ENCODE assay signal across 7 cellular contexts in the genomic region with DNA sequence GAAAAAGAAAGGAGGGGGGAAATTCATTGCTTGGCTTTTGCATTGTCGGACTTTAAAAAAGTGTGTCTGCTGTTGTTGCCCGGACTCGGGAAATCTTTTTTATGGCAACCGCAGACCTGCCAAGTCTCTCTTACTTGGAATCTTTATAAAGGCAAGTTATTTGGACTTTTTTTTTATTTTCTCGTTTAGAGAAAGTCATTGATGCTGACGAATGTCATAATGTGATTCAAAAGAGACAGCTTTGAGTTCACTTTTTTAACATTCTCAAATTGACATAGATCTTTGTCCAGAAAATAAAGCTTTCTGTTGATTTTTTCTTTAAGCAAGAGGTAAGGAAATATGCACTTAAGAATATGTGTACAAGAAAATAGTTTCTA. TPM values are rescaled to one million over a fixed set of nuclear protein-coding genes. Genes with fewer than 3 reads are reported as not detected.
DNase-seq lines count a peak whose midpoint lies in the region; ATAC-seq and TF ChIP-seq lines count a peak whose summit lies in the region.

No MANE protein-coding gene starts in this region.

- no peak for ATAC-seq in HCT116
- no peak for ATAC-seq in activated naive CD8-positive, alpha-beta T cell treated with anti-CD3 and anti-CD28 coated beads, Interleukin-2, amount 50 U/mL, for 24 hours
- ATAC-seq in HG03039 (IDR thresholded peaks at IDR 0.05; ENCODE audit: unreplicated experiment), result no peak

- H3K4me1 Mint-ChIP-seq in activated naive CD8-positive, alpha-beta T cell treated with anti-CD3 and anti-CD28 coated beads, Interleukin-2, amount 50 U/mL, for 24 hours, result peaks cover 16% of the 10 kb centered on the region

- no peaks in the 10 kb centered on the region for H3K36me3 Mint-ChIP-seq in activated naive CD8-positive, alpha-beta T cell treated with anti-CD3 and anti-CD28 coated beads, Interleukin-2, amount 50 U/mL, for 24 hours (ENCODE audit: low read depth)

- intact Hi-C loops in HCT116 (cut with micrococcal nuclease), result loop anchor here (5.0 kb wide), 1 partner anchor 150 kb away; no protein-coding TSS in a partner anchor

- in situ Hi-C loops in HAP-1 (cut with MboI; ENCODE audit: low sequenced_read_pairs), result no loop called here

- H3K9ac ChIP-seq in HCT116 (ENCODE audit: low read length) (no peak overlapping the region), subcutaneous abdominal adipose tissue (ENCODE audit: low read length in 5 of 5) (peak overlapping the region in 4 of 5 donors; percentile 30 to 83 (median 59))

- H3K36me3 ChIP-seq in HCT116 (ENCODE audit: control insufficient read depth in 1 of 2, insufficient read depth in 2 of 2, low read length in 2 of 2) (no peaks in the 10 kb centered on the region), kidney epithelial cell (ENCODE audit: control insufficient read depth, insufficient read depth, low read length) (no peaks in the 10 kb centered on the region), subcutaneous abdominal adipose tissue (ENCODE audit: control insufficient read depth in 5 of 5, insufficient read depth in 5 of 5, low read length in 5 of 5) (no peaks in the 10 kb centered on the region), HAP-1 (replicated peaks) (no peaks in the 10 kb centered on the region)

- no TSS peak for BruUV-seq in HCT116 (replicated peaks; lab: Mats Ljungman, UMichigan)

- RAD21 ChIA-PET in HCT116 (lab: Charles Lee; ENCODE audit: low non-redundant PET in 1 of 2, low total read pairs in 2 of 2, uncharacterized antibody in 2 of 2, unreplicated experiment in 2 of 2), result no interaction called here

- no peak; a peak in 1 of 6 replicates for TF ChIP-seq CTCF in HCT116 (IDR thresholded peaks at IDR 0.05 in 2 of 3, conservative IDR thresholded peaks at IDR 0.05 in 1 of 3; ENCODE audit: borderline replicate concordance in 1 of 3, insufficient read depth in 1 of 3, low read depth in 2 of 3, low read length in 2 of 3)
- no peak for TF ChIP-seq CTCF in kidney epithelial cell (IDR thresholded peaks at IDR 0.05; ENCODE audit: insufficient read depth, low read length, poor library complexity, severe bottlenecking)

- H3K9me2 ChIP-seq in HCT116 (ENCODE audit: insufficient read depth), result no peaks in the 10 kb centered on the region

- H3K9me3 ChIP-seq in HCT116 (ENCODE audit: control insufficient read depth in 1 of 2, insufficient read depth in 1 of 2, low read depth in 1 of 2, low read length in 2 of 2), result no peaks in the 10 kb centered on the region
- H3K9me3 ChIP-seq in subcutaneous abdominal adipose tissue (ENCODE audit: control insufficient read depth in 5 of 5, low read length in 5 of 5), result no peaks in the 10 kb centered on the region
- H3K9me3 ChIP-seq in HAP-1, result no peaks in the 10 kb centered on the region

- peak overlapping the region; percentile 40 for H3K4me2 ChIP-seq in HCT116 (ENCODE audit: low read length)

- peaks cover 30% of the 10 kb centered on the region for H3K27me3 ChIP-seq in HCT116 (ENCODE audit: insufficient read depth, low read length)
- H3K27me3 ChIP-seq in kidney epithelial cell (ENCODE audit: control insufficient read depth, insufficient read depth, low read length), result peaks cover 4% of the 10 kb centered on the region
- H3K27me3 ChIP-seq in subcutaneous abdominal adipose tissue (ENCODE audit: control insufficient read depth in 5 of 5, insufficient read depth in 4 of 5, low read length in 5 of 5), result no peaks in the 10 kb centered on the region
- peaks cover 62% of the 10 kb centered on the region for H3K27me3 ChIP-seq in HAP-1 (ENCODE audit: low read depth)

- no peak for TF ChIP-seq POLR2A in HCT116 (IDR thresholded peaks at IDR 0.05; ENCODE audit: borderline replicate concordance, extremely low read depth, insufficient read depth, insufficient read length)

- no peaks in the 10 kb centered on the region for H3K79me2 ChIP-seq in HCT116 (ENCODE audit: insufficient read depth, low read length)

- CTCF ChIA-PET in HCT116 (lab: Charles Lee), result interaction anchor here (0.7 kb wide), 1 partner anchor 625 kb away, joined by 3 read pairs; no protein-coding TSS in a partner anchor

- H3K4me1 ChIP-seq in HCT116 (ENCODE audit: control insufficient read depth in 1 of 2, insufficient read depth in 2 of 2, low read length in 2 of 2), result peaks cover 0 to 8% of the 10 kb centered on the region in 2 experiments; a peak in 1 of 4 replicates
- peaks cover 0 to 33% (median 19%) of the 10 kb centered on the region in 5 donors for H3K4me1 ChIP-seq in subcutaneous abdominal adipose tissue (ENCODE audit: control insufficient read depth in 5 of 5, insufficient read depth in 5 of 5, low read length in 5 of 5)
- peaks cover 3% of the 10 kb centered on the region; the same call in 1 of the 2 replicates for H3K4me1 ChIP-seq in HAP-1

- no peak overlapping the region for H2AFZ ChIP-seq in HCT116 (ENCODE audit: low read depth, low read length, poor library complexity, severe bottlenecking)

- H3K27ac ChIP-seq in HCT116 (ENCODE audit: low read depth, low read length), result no peak overlapping the region
- H3K27ac ChIP-seq in subcutaneous abdominal adipose tissue (ENCODE audit: low read depth, low read length), result peak overlapping the region; percentile 84

- peaks cover 61% of the 10 kb centered on the region for H3K27me3 Mint-ChIP-seq in activated naive CD8-positive, alpha-beta T cell treated with anti-CD3 and anti-CD28 coated beads, Interleukin-2, amount 50 U/mL, for 24 hours

- no peaks in the 10 kb centered on the region for H4K20me1 ChIP-seq in HCT116 (ENCODE audit: insufficient read depth)

- POLR2A ChIA-PET in HCT116 (lab: Charles Lee), result no interaction called here

- peaks cover 4% of the 10 kb centered on the region for H3K9me3 Mint-ChIP-seq in activated naive CD8-positive, alpha-beta T cell treated with anti-CD3 and anti-CD28 coated beads, Interleukin-2, amount 50 U/mL, for 24 hours

- H3K27ac Mint-ChIP-seq in activated naive CD8-positive, alpha-beta T cell treated with anti-CD3 and anti-CD28 coated beads, Interleukin-2, amount 50 U/mL, for 24 hours, result no peak overlapping the region

- no peak for TF ChIP-seq RAD21 in HCT116 (IDR thresholded peaks at IDR 0.05; ENCODE audit: low read depth)

- peak overlapping the region; percentile 13 to 33; a peak in 1 of 4 replicates for H3K4me3 ChIP-seq in HCT116 (replicated peaks in 1 of 2; ENCODE audit: low read depth in 1 of 2, low read length in 2 of 2)
- peak overlapping the region; percentile 27 for H3K4me3 ChIP-seq in kidney epithelial cell (ENCODE audit: low read depth, low read length)
- H3K4me3 ChIP-seq in subcutaneous abdominal adipose tissue (ENCODE audit: low read depth in 1 of 5, low read length in 5 of 5), result peak overlapping the region; percentile 55 to 76 (median 62)
- H3K4me3 ChIP-seq in HAP-1, result no peak overlapping the region

- H3K4me3 Mint-ChIP-seq in activated naive CD8-positive, alpha-beta T cell treated with anti-CD3 and anti-CD28 coated beads, Interleukin-2, amount 50 U/mL, for 24 hours, result peak overlapping the region; percentile 29

- DNase-seq in HCT116 (ENCODE audit: low read depth, low spot score) (no peak), kidney epithelial cell (ENCODE audit: low read depth) (no peak), HAP-1 (ENCODE audit: low spot score in 2 of 2) (no peak), mesenteric fat pad (ENCODE audit: low spot score) (no peak)
- DNase-seq in activated naive CD8-positive, alpha-beta T cell treated with anti-CD3 and anti-CD28 coated beads, Interleukin-2, amount 50 U/mL, for 24 hours, result no peak

TF ChIP-seq in HCT116, 20 proteins besides CTCF, POLR2A, EP300 and RAD21:
- TF ChIP-seq POLR2AphosphoS5 (IDR thresholded peaks at IDR 0.05; ENCODE audit: low read depth, low read length), result no peak
- no peak for TF ChIP-seq SRF (IDR thresholded peaks at IDR 0.05; ENCODE audit: low read depth)

RNA-seq across cellular contexts. Expression of a gene that starts 0.7 kb away (rescaled TPM):
- total RNA-seq in HCT116 (2021; ENCODE audit: unreplicated experiment) (0.10 TPM), kidney epithelial cell (6.0 and 14.5 TPM in 2 replicates), mesenteric fat pad (20.4 TPM)
- polyA plus RNA-seq in HCT116 (2012), result 0.01 TPM in 1 of 2 replicates, not detected in the other
